Comparison of ENCODE assay signal across 1 cellular context in the genomic region with DNA sequence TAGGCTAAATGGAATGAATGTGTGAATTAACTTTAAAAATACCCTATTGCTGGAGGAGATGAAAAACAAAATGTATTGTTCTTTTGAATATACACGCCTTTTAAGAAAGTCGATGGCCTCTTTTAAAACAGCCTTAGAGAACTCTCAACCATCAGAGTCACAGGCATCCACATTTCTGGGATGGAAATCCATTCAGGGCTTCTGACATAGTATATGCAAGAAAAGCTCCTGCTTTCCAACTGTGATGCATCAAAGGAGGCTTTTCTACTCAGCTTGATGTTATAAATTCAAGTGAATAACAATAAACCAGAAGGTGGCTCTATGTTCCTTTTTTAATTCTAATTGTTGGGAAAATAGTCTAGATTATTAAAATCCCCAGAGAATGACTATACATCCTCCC.
TF ChIP-seq lines count a peak whose summit lies in the region.

No MANE protein-coding gene starts in this region.

TF ChIP-seq in H1, 55 proteins besides CTCF, POLR2A, EP300 and RAD21 (continued from another document):
- no peak for TF ChIP-seq RNF2 (IDR thresholded peaks at IDR 0.05; ENCODE audit: borderline replicate concordance, low read depth, low read length, missing control alignments, poor library complexity, severe bottlenecking)
- no peak for TF ChIP-seq RFX5 (IDR thresholded peaks at IDR 0.05; ENCODE audit: borderline replicate concordance, low read depth, low read length)
- TF ChIP-seq CREB1 (IDR thresholded peaks at IDR 0.05) = no peak
- TF ChIP-seq CHD1 (IDR thresholded peaks at IDR 0.05; ENCODE audit: low read depth, low read length) = no peak
